In genomic region chr1:206766251-206766856, GRCh38 we compare ENCODE assay signal across 1 cellular context.
TF ChIP-seq lines count a peak whose summit lies in the region.

No MANE protein-coding gene starts in this region.

TF ChIP-seq in SK-N-SH, 30 proteins besides CTCF, POLR2A, EP300 and RAD21 (continued from another document):
- TF ChIP-seq REST (IDR thresholded peaks at IDR 0.05; ENCODE audit: low read depth, low read length) = no peak
- TF ChIP-seq TCF12 (IDR thresholded peaks at IDR 0.05) = no peak
- no peak for TF ChIP-seq RFX5 (IDR thresholded peaks at IDR 0.05; ENCODE audit: low read length)
- no peak for TF ChIP-seq RXRA (IDR thresholded peaks at IDR 0.05; ENCODE audit: borderline replicate concordance, low read depth)
- no peak for TF ChIP-seq EZH2phosphoT487 (IDR thresholded peaks at IDR 0.05; ENCODE audit: borderline replicate concordance, low read depth)
- TF ChIP-seq SIN3A (IDR thresholded peaks at IDR 0.05; ENCODE audit: borderline replicate concordance, low read depth, low read length) = no peak
- TF ChIP-seq MAX (IDR thresholded peaks at IDR 0.05; ENCODE audit: low read depth) = no peak
- no peak for TF ChIP-seq POLR2AphosphoS5 (IDR thresholded peaks at IDR 0.05; ENCODE audit: low read depth, low read length)
- no peak for TF ChIP-seq TEAD4 (IDR thresholded peaks at IDR 0.05; ENCODE audit: borderline replicate concordance, insufficient read depth)
- TF ChIP-seq NFIC (IDR thresholded peaks at IDR 0.05; ENCODE audit: borderline replicate concordance) = no peak
